ENCODE assay signal across 19 cellular contexts in genomic region chr1:235607284-235607683, GRCh38.
"Had no signal": no experiment of that assay in that cellular context is flagged by ENCODE, and none has a peak within 500 bp of the region (broad histone marks: within the 10 kb centered on the region; RNA-seq: fewer than 3 reads in every experiment).

No MANE protein-coding gene starts in this region.

- H3K9me3 Mint-ChIP-seq: nephron; stimulated activated memory B cell treated with anti-CD40 and anti-IgM and Interleukin-4, amounts not matched to agents 10 μg/mL and 1 μg/mL and 100 μg/mL, for 72 hours; stimulated activated naive CD8-positive, alpha-beta T cell treated with anti-CD3 and anti-CD28 coated beads, Interleukin-15, Interleukin-2, amounts not matched to agents 100 ng/mL and 50 ng/mL, for 24 hours had no signal

- H3K9me3 ChIP-seq: heart right ventricle, left ventricle myocardium inferior, prostate gland, right lobe of liver, tibial artery, upper lobe of left lung, uterus had no signal

- H3K9ac ChIP-seq: parathyroid adenoma had no signal

- DNase-seq: cortex of kidney; dorsolateral prefrontal cortex; effector CD8-positive, alpha-beta T cell; heart right ventricle; hypothalamus; left ventricle myocardium inferior; mesenchymal stem cell; naive B cell; stimulated activated CD4-positive, alpha-beta T cell treated with anti-CD3 and anti-CD28 coated beads, Interleukin-4, amount 100 ng/mL, for 1 hour; tibial artery; upper lobe of left lung; uterus had no signal

- H3K4me1 Mint-ChIP-seq: naive B cell; nephron; stimulated activated memory B cell treated with anti-CD40 and anti-IgM and Interleukin-4, amounts not matched to agents 10 μg/mL and 1 μg/mL and 100 μg/mL, for 72 hours had no signal

- H3K4me1 ChIP-seq: heart right ventricle, left ventricle myocardium inferior, parathyroid adenoma, prostate gland, right lobe of liver, tibial artery, upper lobe of left lung, uterus had no signal

- ATAC-seq: heart right ventricle; right lobe of liver; stimulated activated memory B cell treated with anti-CD40 and anti-IgM and Interleukin-4, amounts not matched to agents 10 μg/mL and 1 μg/mL and 100 μg/mL, for 72 hours had no signal

- H3K79me2 ChIP-seq: parathyroid adenoma had no signal

- H3K27ac Mint-ChIP-seq: naive B cell; nephron; stimulated activated memory B cell treated with anti-CD40 and anti-IgM and Interleukin-4, amounts not matched to agents 10 μg/mL and 1 μg/mL and 100 μg/mL, for 72 hours; stimulated activated naive CD8-positive, alpha-beta T cell treated with anti-CD3 and anti-CD28 coated beads, Interleukin-15, Interleukin-2, amounts not matched to agents 100 ng/mL and 50 ng/mL, for 24 hours had no signal

- H3K27me3 ChIP-seq: right lobe of liver, tibial artery, upper lobe of left lung, uterus had no signal

- H3K27ac ChIP-seq: dorsolateral prefrontal cortex, heart right ventricle, left ventricle myocardium inferior, parathyroid adenoma, prostate gland, right lobe of liver, tibial artery, upper lobe of left lung, uterus had no signal

- H3K36me3 ChIP-seq: heart right ventricle, left ventricle myocardium inferior, prostate gland, right lobe of liver, tibial artery, upper lobe of left lung, uterus had no signal

- H3K36me3 Mint-ChIP-seq: naive B cell; stimulated activated memory B cell treated with anti-CD40 and anti-IgM and Interleukin-4, amounts not matched to agents 10 μg/mL and 1 μg/mL and 100 μg/mL, for 72 hours had no signal

- H3K4me3 Mint-ChIP-seq: nephron; stimulated activated memory B cell treated with anti-CD40 and anti-IgM and Interleukin-4, amounts not matched to agents 10 μg/mL and 1 μg/mL and 100 μg/mL, for 72 hours; stimulated activated naive CD8-positive, alpha-beta T cell treated with anti-CD3 and anti-CD28 coated beads, Interleukin-15, Interleukin-2, amounts not matched to agents 100 ng/mL and 50 ng/mL, for 24 hours had no signal

- H3K27me3 Mint-ChIP-seq: stimulated activated memory B cell treated with anti-CD40 and anti-IgM and Interleukin-4, amounts not matched to agents 10 μg/mL and 1 μg/mL and 100 μg/mL, for 72 hours had no signal

- H3K4me3 ChIP-seq: dorsolateral prefrontal cortex, heart right ventricle, left ventricle myocardium inferior, lung, prostate gland, right lobe of liver, tibial artery, upper lobe of left lung, uterus had no signal
